ENCODE assay signal across 8 cellular contexts in genomic region chr4:212438-213174, GRCh38.
DNase-seq lines count a peak whose midpoint lies in the region; ATAC-seq, FAIRE-seq and TF ChIP-seq lines count a peak whose summit lies in the region.

No MANE protein-coding gene starts in this region.

- TF ChIP-seq EP300 in transverse colon (IDR thresholded peaks at IDR 0.05; ENCODE audit: low read depth): no peak

- TF ChIP-seq POLR2A in transverse colon (IDR thresholded peaks at IDR 0.05): no peak

- WGBS in transverse colon (ENCODE audit: low coverage in 1 of 2), 2 donors: 53% methylated on average over 57 of the region's 57 CpGs; no CpG with 5 or more reads in 1 of the 2 donors

- H2AFZ ChIP-seq in ACC112 (ENCODE audit: low read length, unreplicated experiment): peak overlapping the region; percentile 74
- peak overlapping the region; percentile 79 for H2AFZ ChIP-seq in fibroblast of lung (ENCODE audit: low read length)

- H3K27me3 ChIP-seq in ACC112 (ENCODE audit: insufficient read depth, low read length) (no peaks in the 10 kb centered on the region), fibroblast of lung (ENCODE audit: control insufficient read depth, insufficient read depth, low read length) (no peaks in the 10 kb centered on the region), mononuclear cell (ENCODE audit: insufficient read depth, low read length) (peaks cover 2% of the 10 kb centered on the region), transverse colon (no peaks in the 10 kb centered on the region)

- H3K4me3 ChIP-seq in ACC112 (ENCODE audit: low read depth, low read length) (peak overlapping the region; percentile 85), fibroblast of lung (replicated peaks in 1 of 4; ENCODE audit: control extremely low read depth in 1 of 4, insufficient read depth in 1 of 4, low read depth in 3 of 4, low read length in 4 of 4) (peak overlapping the region; percentile 68 to 71 (median 69)), mononuclear cell (ENCODE audit: low read length) (peak overlapping the region; percentile 6), transverse colon (peak overlapping the region; percentile 41 to 56 (median 48))

- H3K36me3 ChIP-seq in ACC112 (ENCODE audit: insufficient read depth, low read length) (peaks cover 29% of the 10 kb centered on the region), fibroblast of lung (ENCODE audit: control insufficient read depth, insufficient read depth, low read length) (no peaks in the 10 kb centered on the region), transverse colon (no peaks in the 10 kb centered on the region)

- H3K9me3 ChIP-seq in fibroblast of lung (ENCODE audit: control insufficient read depth, insufficient read depth, low read depth, low read length): no peaks in the 10 kb centered on the region
- H3K9me3 ChIP-seq in mononuclear cell (ENCODE audit: low read depth, low read length): peaks cover 23% of the 10 kb centered on the region
- H3K9me3 ChIP-seq in transverse colon: no peaks in the 10 kb centered on the region

- H3K79me2 ChIP-seq in ACC112 (ENCODE audit: control insufficient read depth, insufficient read depth, low read length, unreplicated experiment) (peaks cover 46% of the 10 kb centered on the region), fibroblast of lung (ENCODE audit: control insufficient read depth, insufficient read depth, low read length) (peaks cover 6% of the 10 kb centered on the region)

- intact Hi-C loops in transverse colon (cut with DNase I; ENCODE audit: low total_unique reads): no loop called here

- peak overlapping the region; percentile 85 for H3K9ac ChIP-seq in fibroblast of lung (ENCODE audit: insufficient read depth, low read length)

- H3K4me2 ChIP-seq in fibroblast of lung (ENCODE audit: extremely low read depth, insufficient read depth, low read length): peak overlapping the region; percentile 88

- H3K4me1 ChIP-seq in ACC112 (ENCODE audit: control insufficient read depth, insufficient read depth, low read length, unreplicated experiment) (peaks cover 6% of the 10 kb centered on the region), fibroblast of lung (ENCODE audit: control insufficient read depth, extremely low read depth, insufficient read depth, low read length) (no peaks in the 10 kb centered on the region), mononuclear cell (ENCODE audit: insufficient read depth, low read length) (peaks cover 12% of the 10 kb centered on the region), transverse colon (peaks cover 0 to 8% (median 2%) of the 10 kb centered on the region in 4 donors)

- H3K27ac ChIP-seq in ACC112 (ENCODE audit: low read depth, low read length): peak overlapping the region; percentile 77
- H3K27ac ChIP-seq in fibroblast of lung (ENCODE audit: insufficient read depth, low read length): peak overlapping the region; percentile 90
- H3K27ac ChIP-seq in transverse colon: peak overlapping the region; percentile 66 to 75 (median 70)

- no peaks in the 10 kb centered on the region for H4K20me1 ChIP-seq in fibroblast of lung (ENCODE audit: control insufficient read depth, extremely low read depth, insufficient read depth, low read length)

- peak; percentile 53 for FAIRE-seq in RCC 7860 (lab: Jason Lieb, UNC)

- peak; percentile 74 for DNase-seq in RCC 7860 (ENCODE audit: low spot score)
- DNase-seq in fibroblast of lung (ENCODE audit: low read depth in 2 of 2): peak; percentile 88 to 92
- peak; percentile 22 for DNase-seq in transverse colon
- no peak for DNase-seq in LoVo (ENCODE audit: low spot score)
- no peak for DNase-seq in H4 (ENCODE audit: low spot score)

- TF ChIP-seq CTCF in fibroblast of lung (conservative IDR thresholded peaks at IDR 0.05 in 1 of 2, IDR thresholded peaks at IDR 0.05 in 1 of 2; ENCODE audit: low read depth in 1 of 2, low read length in 2 of 2) (no peak), transverse colon (IDR thresholded peaks at IDR 0.05) (no peak)

- ATAC-seq in HG03457 (IDR thresholded peaks at IDR 0.05; ENCODE audit: unreplicated experiment): no peak

- in situ Hi-C loops in transverse colon (cut with MboI; ENCODE audit: low pct_ligation_motif_present in 1 of 4, low pct_unique_long_range_greater_than_20kb in 1 of 4, low sequenced_read_pairs in 3 of 4): no loop called here

Comparison
In these comparisons a context has a peak if more than half of its experiments do, and no peak if none do; other contexts are left out.
1. H3K4me3 ChIP-seq: peak in every context shown above with its lines; median percentile 85 in ACC112; 69 in fibroblast of lung; 48 in transverse colon; 6 in mononuclear cell.
2. DNase-seq: peak in RCC 7860 (single experiment), fibroblast of lung (2 of 2) and transverse colon (single experiment); none in LoVo (single experiment) and H4 (single experiment).
3. Peak in every context shown above with its lines, with median percentiles within 50 percentile points of each other: H3K27ac ChIP-seq.